In genomic region chrX:53373307-53373706, GRCh38 we compare ENCODE assay signal across 26 cellular contexts. TPM values are rescaled to one million over a fixed set of nuclear protein-coding genes. Genes with fewer than 3 reads are reported as not detected.
"Had no signal": no experiment of that assay in that cellular context is flagged by ENCODE, and none has a peak within 500 bp of the region (broad histone marks: within the 10 kb centered on the region; RNA-seq: fewer than 3 reads in every experiment).

No MANE protein-coding gene starts in this region.

- H3K4me3 ChIP-seq: left ventricle myocardium inferior, lung, neural progenitor cell, right atrium auricular region, right lobe of liver, smooth muscle cell, tibial nerve, vagina had no signal

- H3K27ac ChIP-seq: left ventricle myocardium inferior, neural progenitor cell, neutrophil, parathyroid adenoma, right atrium auricular region, right lobe of liver, tibial nerve, vagina had no signal

- H3K36me3 Mint-ChIP-seq: natural killer cell had no signal

- ATAC-seq: natural killer cell; stimulated activated memory B cell treated with anti-CD40 and anti-IgM and Interleukin-4, amounts not matched to agents 10 μg/mL and 1 μg/mL and 100 μg/mL, for 72 hours; stimulated activated naive CD8-positive, alpha-beta T cell treated with anti-CD3 and anti-CD28 coated beads, Interleukin-15, amount 100 ng/mL, for 72 hours had no signal

- H3K4me1 Mint-ChIP-seq: mesothelial cell of epicardium; nephron progenitor cell; neural progenitor cell; stimulated activated naive CD8-positive, alpha-beta T cell treated with anti-CD3 and anti-CD28 coated beads, Interleukin-15, amount 100 ng/mL, for 72 hours had no signal

- H3K9me3 ChIP-seq: left ventricle myocardium inferior, neutrophil, right lobe of liver, vagina had no signal

- H3K9me3 Mint-ChIP-seq: natural killer cell; stimulated activated naive CD8-positive, alpha-beta T cell treated with anti-CD3 and anti-CD28 coated beads, Interleukin-15, amount 100 ng/mL, for 72 hours had no signal

- H3K27ac Mint-ChIP-seq: mesothelial cell of epicardium; naive B cell; nephron progenitor cell; neural progenitor cell; progenitor cell of endocrine pancreas; stimulated activated memory B cell treated with anti-CD40 and anti-IgM and Interleukin-4, amounts not matched to agents 10 μg/mL and 1 μg/mL and 100 μg/mL, for 72 hours; stimulated activated naive CD8-positive, alpha-beta T cell treated with anti-CD3 and anti-CD28 coated beads, Interleukin-15, amount 100 ng/mL, for 72 hours; type B pancreatic cell had no signal

- DNase-seq: islet precursor cell; left ventricle myocardium inferior; naive B cell; natural killer cell; nephron progenitor cell; occipital lobe; right lobe of liver; stimulated activated CD4-positive, alpha-beta T cell treated with anti-CD3 and anti-CD28 coated beads, Interleukin-1b, Interleukin-23, amount 100 ng/mL, for 48 hours; stimulated activated CD4-positive, alpha-beta T cell treated with anti-CD3 and anti-CD28 coated beads, Interleukin-2, amount 100 ng/mL, for 48 hours; stimulated activated CD4-positive, alpha-beta T cell treated with anti-CD3 and anti-CD28 coated beads, Interleukin-4, amount 100 ng/mL, for 4 hours; stimulated activated CD8-positive, alpha-beta memory T cell treated with anti-CD3 and anti-CD28 coated beads, Interleukin-4, amount 100 ng/mL, for 48 hours; stimulated activated naive CD4-positive, alpha-beta T cell treated with Interleukin-2 at 50 U/mL for 16 hours; stimulated activated naive CD8-positive, alpha-beta T cell treated with anti-CD3 and anti-CD28 coated beads, Interleukin-15, amount 100 ng/mL, for 72 hours; substantia nigra had no signal

- H3K4me1 ChIP-seq: left ventricle myocardium inferior, neural progenitor cell, parathyroid adenoma, right atrium auricular region, right lobe of liver, tibial nerve, vagina had no signal

- H3K4me3 Mint-ChIP-seq: mesothelial cell of epicardium; naive B cell; natural killer cell; nephron progenitor cell; neural progenitor cell; stimulated activated memory B cell treated with anti-CD40 and anti-IgM and Interleukin-4, amounts not matched to agents 10 μg/mL and 1 μg/mL and 100 μg/mL, for 72 hours; stimulated activated naive CD8-positive, alpha-beta T cell treated with anti-CD3 and anti-CD28 coated beads, Interleukin-15, amount 100 ng/mL, for 72 hours; type B pancreatic cell had no signal

- H3K27me3 Mint-ChIP-seq: naive B cell; progenitor cell of endocrine pancreas; stimulated activated memory B cell treated with anti-CD40 and anti-IgM and Interleukin-4, amounts not matched to agents 10 μg/mL and 1 μg/mL and 100 μg/mL, for 72 hours; stimulated activated naive CD8-positive, alpha-beta T cell treated with anti-CD3 and anti-CD28 coated beads, Interleukin-15, amount 100 ng/mL, for 72 hours; type B pancreatic cell had no signal

- H3K36me3 ChIP-seq: neural progenitor cell, vagina had no signal

- H3K27me3 ChIP-seq: neural progenitor cell, neutrophil, right atrium auricular region, right lobe of liver, tibial nerve, vagina had no signal

RNA-seq across cellular contexts. Expression of gene RIBC1, which starts 49.4 kb away (rescaled TPM):
- total RNA-seq: vagina had no signal
